ENCODE assay signal across 10 cellular contexts in the genomic region with DNA sequence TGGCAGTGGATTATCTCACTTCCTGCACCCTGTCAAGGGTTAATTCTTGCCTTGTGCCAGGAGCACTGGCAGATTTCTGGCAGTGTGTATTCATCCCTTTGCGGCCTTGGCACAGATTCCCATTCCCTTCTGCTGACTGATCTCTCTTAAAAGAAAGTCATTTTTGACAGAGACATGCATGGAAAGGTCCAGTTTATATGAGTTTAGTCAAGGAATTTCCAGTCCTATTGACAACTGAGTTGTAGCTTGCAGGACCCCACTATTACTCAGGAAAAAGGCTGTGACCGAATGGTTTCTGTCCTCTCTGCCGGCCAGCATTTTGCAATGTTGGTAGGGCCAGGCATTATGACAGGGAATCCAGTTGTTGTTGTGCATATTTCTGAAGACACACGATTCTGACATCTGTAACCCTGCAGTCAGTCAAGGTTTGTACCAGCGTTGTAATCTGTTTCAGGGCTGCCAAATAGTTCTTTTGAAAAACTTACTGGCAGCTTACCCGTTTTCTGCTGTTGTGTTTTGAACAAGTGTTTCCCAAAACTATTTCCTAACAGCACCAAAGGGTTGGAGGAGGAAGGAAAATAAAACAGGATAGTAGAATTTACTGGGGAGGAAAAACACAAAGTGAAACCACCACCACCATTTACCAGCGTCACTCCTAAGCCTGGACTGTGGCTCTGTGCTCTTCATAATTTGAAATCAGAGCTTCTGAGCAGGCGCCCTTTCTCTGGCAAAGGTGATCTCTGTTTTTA.
DNase-seq lines count a peak whose midpoint lies in the region; ATAC-seq and TF ChIP-seq lines count a peak whose summit lies in the region.
"Had no signal": no experiment of that assay in that cellular context is flagged by ENCODE, and none has a peak within 500 bp of the region (broad histone marks: within the 10 kb centered on the region; RNA-seq: fewer than 3 reads in every experiment).

No MANE protein-coding gene starts in this region.

- no peak overlapping the region for H3K4me3 Mint-ChIP-seq in H9
- H3K4me3 Mint-ChIP-seq: IgD-negative memory B cell had no signal

- no peak overlapping the region for H2BK12ac ChIP-seq in H9 (ENCODE audit: insufficient read length, low read depth, low read length)

- no peak overlapping the region for H2AK5ac ChIP-seq in H9 (ENCODE audit: insufficient read length, low read length)

- H3K79me1 ChIP-seq in H9 (ENCODE audit: insufficient read depth, low read depth, low read length, poor library complexity, severe bottlenecking) = no peaks in the 10 kb centered on the region

- peaks cover under 1 to 3% of the 10 kb centered on the region in 2 experiments; a peak in 3 of 4 replicates for H3K4me1 Mint-ChIP-seq in H9
- H3K4me1 Mint-ChIP-seq: IgD-negative memory B cell had no signal

- H4K91ac ChIP-seq in H9 (ENCODE audit: insufficient read length, low read depth, low read length) = no peak overlapping the region

- H2BK120ac ChIP-seq in H9 (ENCODE audit: low read depth, low read length, poor library complexity, severe bottlenecking) = no peak overlapping the region

- no peaks in the 10 kb centered on the region; a peak in 2 of 7 replicates for H3K36me3 Mint-ChIP-seq in H9 (ENCODE audit: insufficient read depth in 1 of 3, low read depth in 3 of 3)
- H3K36me3 Mint-ChIP-seq: IgD-negative memory B cell had no signal

- no peak overlapping the region for H4K5ac ChIP-seq in H9 (ENCODE audit: insufficient read length, low read depth, low read length)

- TF ChIP-seq RAD21 in liver (IDR thresholded peaks at IDR 0.05) = peak in 1 of 2 donors; percentile 33

- no peaks in the 10 kb centered on the region for H3K79me2 ChIP-seq in H9 (ENCODE audit: insufficient read depth, low read length)

- H3K27ac ChIP-seq in colonic mucosa (peak overlapping the region; percentile 45), liver (ENCODE audit: low read depth in 1 of 2, low read length in 2 of 2) (peak overlapping the region; percentile 72 to 85), tibial artery (peak overlapping the region; percentile 82 to 85), H9 (ENCODE audit: insufficient read length, low read depth, low read length) (no peak overlapping the region)

- H3K4me3 ChIP-seq in colonic mucosa = no peak overlapping the region
- peak overlapping the region in 1 of 3 donors; percentile 21 for H3K4me3 ChIP-seq in liver (ENCODE audit: low read depth in 1 of 3, low read length in 3 of 3)
- peak overlapping the region; percentile 28 to 42 for H3K4me3 ChIP-seq in tibial artery

- no peak overlapping the region for H3K23ac ChIP-seq in H9 (ENCODE audit: insufficient read length, low read depth, low read length)

- H3K36me3 ChIP-seq in colonic mucosa (no peaks in the 10 kb centered on the region), liver (ENCODE audit: control insufficient read depth in 4 of 4, insufficient read depth in 3 of 4, low read depth in 1 of 4, low read length in 3 of 4) (no peaks in the 10 kb centered on the region), tibial artery (no peaks in the 10 kb centered on the region)

- H4K20me1 ChIP-seq in H9 (ENCODE audit: control insufficient read depth, insufficient read depth, insufficient read length) = no peaks in the 10 kb centered on the region

- TF ChIP-seq CTCF in colonic mucosa (IDR thresholded peaks at IDR 0.05) (no peak), liver (IDR thresholded peaks at IDR 0.05; ENCODE audit: low read depth, low read length, missing input control) (no peak), tibial artery (IDR thresholded peaks at IDR 0.05) (no peak), H9 (conservative IDR thresholded peaks at IDR 0.05) (no peak)

- no peak overlapping the region for H3K14ac ChIP-seq in H9 (ENCODE audit: insufficient read depth, low read length)

- H3K23me2 ChIP-seq in H9 (ENCODE audit: insufficient read length, low read depth, low read length, poor library complexity, severe bottlenecking) = no peaks in the 10 kb centered on the region

- H2BK20ac ChIP-seq in H9 (ENCODE audit: low read depth, low read length, poor library complexity, severe bottlenecking) = no peak overlapping the region

- no peak overlapping the region for H2AFZ ChIP-seq in H9 (ENCODE audit: low read length)

- H3K27ac Mint-ChIP-seq in H9 = no peak overlapping the region
- H3K27ac Mint-ChIP-seq: IgD-negative memory B cell had no signal

- H3K27me3 Mint-ChIP-seq in H9 (ENCODE audit: low read depth) = no peaks in the 10 kb centered on the region; the same call in 1 of the 2 replicates

- H3K9me3 ChIP-seq in colonic mucosa (no peaks in the 10 kb centered on the region), liver (ENCODE audit: control insufficient read depth in 4 of 4, low read length in 3 of 4) (no peaks in the 10 kb centered on the region), tibial artery (no peaks in the 10 kb centered on the region), H9 (ENCODE audit: control insufficient read depth, low read depth, low read length) (no peaks in the 10 kb centered on the region)

- H3K9me3 Mint-ChIP-seq in H9 = no peaks in the 10 kb centered on the region
- H3K9me3 Mint-ChIP-seq: IgD-negative memory B cell had no signal

- peak; percentile 68 for DNase-seq in NCI-H2029 (lab: John Stamatoyannopoulos, UW)
- DNase-seq in colonic mucosa = no peak
- DNase-seq in tibial artery = peak; percentile 80
- no peak for DNase-seq in H9
- no peak for DNase-seq in stimulated activated CD4-positive, alpha-beta T cell treated with anti-CD3 and anti-CD28 coated beads, Interleukin-2, amount 100 ng/mL, for 48 hours
- DNase-seq: stimulated activated CD8-positive, alpha-beta memory T cell treated with anti-CD3 and anti-CD28 coated beads, Interleukin-4, amount 100 ng/mL, for 48 hours had no signal

- no peak overlapping the region for H3K18ac ChIP-seq in H9 (ENCODE audit: insufficient read length, low read depth, low read length)

- H3K4me2 ChIP-seq in H9 (ENCODE audit: insufficient read depth, insufficient read length, low read length) = no peak overlapping the region

- no peak overlapping the region for H2BK15ac ChIP-seq in H9 (ENCODE audit: low read depth, low read length)

- intact Hi-C loops in colonic mucosa (cut with DNase I) = no loop called here
- intact Hi-C loops in tibial artery (cut with DNase I; ENCODE audit: low total_unique reads) = loop anchor here (5.0 kb wide), 2 partner anchors 96 to 246 kb away; partner anchors contain the start of gene KLF4

- no peak overlapping the region for H3K56ac ChIP-seq in H9 (ENCODE audit: insufficient read length, low read depth, low read length)

- no peak overlapping the region for H4K8ac ChIP-seq in H9 (replicated peaks; ENCODE audit: insufficient read length, low read depth, low read length)

- 21% methylated on average over 8 of the region's 8 CpGs for WGBS in liver
- WGBS in H9 (ENCODE audit: extremely low coverage, insufficient read length, low lambda C conversion rate) = no CpG with 5 or more reads among the region's 8 CpGs

- no peak overlapping the region for H3K4ac ChIP-seq in H9 (ENCODE audit: low read depth, low read length)

- H3K4me1 ChIP-seq in colonic mucosa (no peaks in the 10 kb centered on the region), liver (ENCODE audit: control insufficient read depth in 4 of 4, insufficient read depth in 4 of 4, low read length in 3 of 4) (peaks cover 5 to 17% (median 9%) of the 10 kb centered on the region in 4 donors), tibial artery (peaks cover 0 to 44% (median 27%) of the 10 kb centered on the region in 4 donors), H9 (ENCODE audit: insufficient read depth, low read length) (no peaks in the 10 kb centered on the region)

- H2BK5ac ChIP-seq in H9 (ENCODE audit: insufficient read length, low read length) = no peak overlapping the region

- H3K27me3 ChIP-seq in colonic mucosa = no peaks in the 10 kb centered on the region
- no peaks in the 10 kb centered on the region for H3K27me3 ChIP-seq in liver (ENCODE audit: control insufficient read depth in 4 of 4, insufficient read depth in 4 of 4, low read length in 3 of 4)
- no peaks in the 10 kb centered on the region for H3K27me3 ChIP-seq in tibial artery
- no peaks in the 10 kb centered on the region for H3K27me3 ChIP-seq in H9 (ENCODE audit: insufficient read depth, low read length)

- peak overlapping the region in 1 of 2 donors; percentile 75 for H3K9ac ChIP-seq in colonic mucosa (ENCODE audit: low read depth in 2 of 2, low read length in 2 of 2)
- peak overlapping the region in 1 of 2 donors; percentile 65 for H3K9ac ChIP-seq in liver (ENCODE audit: low read depth in 1 of 2, low read length in 2 of 2)
- H3K9ac ChIP-seq in H9 (ENCODE audit: extremely low read depth, insufficient read length, low read length) = no peak overlapping the region

- H3T11ph ChIP-seq in H9 (ENCODE audit: low read length) = no peak overlapping the region

- ATAC-seq in HG02588 (IDR thresholded peaks at IDR 0.05; ENCODE audit: unreplicated experiment) (no peak), GM19455 (IDR thresholded peaks at IDR 0.05; ENCODE audit: unreplicated experiment) (no peak)

TF ChIP-seq in liver, 16 proteins besides CTCF, POLR2A, EP300 and RAD21 (continues in another document):
- no peak for TF ChIP-seq NR2F2 (IDR thresholded peaks at IDR 0.05)
- TF ChIP-seq JUND (IDR thresholded peaks at IDR 0.05) = peak in 1 of 2 donors; percentile 2
- TF ChIP-seq RXRA (IDR thresholded peaks at IDR 0.05) = peak in 1 of 2 donors; percentile 33
- TF ChIP-seq SP1 (IDR thresholded peaks at IDR 0.05) = no peak
- no peak for TF ChIP-seq TAF1 (conservative IDR thresholded peaks at IDR 0.05)
- TF ChIP-seq, protein P1, sequence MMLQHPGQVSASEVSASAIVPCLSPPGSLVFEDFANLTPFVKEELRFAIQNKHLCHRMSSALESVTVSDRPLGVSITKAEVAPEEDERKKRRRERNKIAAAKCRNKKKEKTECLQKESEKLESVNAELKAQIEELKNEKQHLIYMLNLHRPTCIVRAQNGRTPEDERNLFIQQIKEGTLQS (IDR thresholded peaks at IDR 0.05) = no peak

Comparison
In these comparisons a context has a peak if more than half of its experiments do, and no peak if none do; other contexts are left out.
1. DNase-seq: peak in NCI-H2029 (single experiment) and tibial artery (2 of 2); none in colonic mucosa (single experiment), H9 (single experiment) and stimulated activated CD4-positive, alpha-beta T cell treated with anti-CD3 and anti-CD28 coated beads, Interleukin-2, amount 100 ng/mL, for 48 hours (0 of 2).